Comparison of ENCODE assay signal across 9 cellular contexts in the genomic region with DNA sequence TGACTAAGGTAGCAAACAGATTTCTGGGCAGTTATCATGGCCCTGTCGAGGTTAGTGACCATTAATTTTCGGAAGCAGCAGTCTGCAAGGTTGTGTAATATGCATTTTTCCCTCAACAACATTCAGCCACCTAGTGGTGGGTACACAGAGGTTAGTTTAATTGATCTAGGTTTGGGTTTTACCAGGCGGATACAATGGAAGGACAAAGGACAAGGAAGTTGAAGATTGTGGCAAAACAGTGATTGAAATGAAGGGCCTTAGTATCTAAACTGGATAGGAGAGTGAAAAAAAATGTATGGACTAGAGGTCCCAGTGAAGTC. TPM values are rescaled to one million over a fixed set of nuclear protein-coding genes. Genes with fewer than 3 reads are reported as not detected.
A peak's percentile ranks its signal among the peaks of the same experiment; 100 is the strongest.
DNase-seq lines count a peak whose midpoint lies in the region; ATAC-seq, FAIRE-seq and TF ChIP-seq lines count a peak whose summit lies in the region.
"Had no signal": no experiment of that assay in that cellular context is flagged by ENCODE, and none has a peak within 500 bp of the region (broad histone marks: within the 10 kb centered on the region; RNA-seq: fewer than 3 reads in every experiment).

No MANE protein-coding gene starts in this region.

- no peaks in the 10 kb centered on the region for H3K27me3 ChIP-seq in foreskin keratinocyte
- H3K27me3 ChIP-seq in uterus, result no peaks in the 10 kb centered on the region

- H3K4me1 ChIP-seq in foreskin keratinocyte (no peaks in the 10 kb centered on the region), uterus (no peaks in the 10 kb centered on the region)

- H3K27ac ChIP-seq in foreskin keratinocyte, result no peak overlapping the region
- no peak overlapping the region for H3K27ac ChIP-seq in uterus

- DNase-seq in AG04449 (ENCODE audit: low read depth, low spot score) (no peak), GM12892 (ENCODE audit: insufficient read length) (no peak), RCC 7860 (ENCODE audit: low spot score) (peak; percentile 12), foreskin keratinocyte (peak in 1 of 2 donors; percentile 24), uterus (no peak), LoVo (ENCODE audit: low spot score) (no peak)

- POLR2A ChIA-PET in AG04449 (lab: Yijun Ruan, JAX), result no interaction called here

- no peak for TF ChIP-seq POLR2A in GM12892 (IDR thresholded peaks at IDR 0.05; ENCODE audit: low read depth, low read length)
- TF ChIP-seq POLR2A in uterus (IDR thresholded peaks at IDR 0.05), result no peak

- peak; percentile 24 for TF ChIP-seq CTCF in AG04449 (IDR thresholded peaks at IDR 0.05; ENCODE audit: insufficient read depth, low read length, missing control alignments)
- TF ChIP-seq CTCF in foreskin keratinocyte (conservative IDR thresholded peaks at IDR 0.05), result peak; percentile 66
- TF ChIP-seq CTCF in uterus (IDR thresholded peaks at IDR 0.05), result peak in 3 of 4 experiments; percentile 19 to 40 (median 30)

- no peak overlapping the region for H3K4me3 ChIP-seq in AG04449 (ENCODE audit: low read depth, low read length)
- H3K4me3 ChIP-seq in uterus, result no peak overlapping the region

- FAIRE-seq in GM12892 (lab: Jason Lieb, UNC) (peak; percentile 78), RCC 7860 (lab: Jason Lieb, UNC) (no peak)

- CTCF ChIA-PET in AG04449 (lab: Yijun Ruan, JAX), result interaction anchor here (1.0 to 6.5 kb wide), 3 partner anchors 8 to 25 kb away, joined by 3 to 44 read pairs (median 4); no protein-coding TSS in a partner anchor

- ATAC-seq in foreskin keratinocyte (no peak), HG02642 (IDR thresholded peaks at IDR 0.05; ENCODE audit: poor library complexity, unreplicated experiment) (no peak)
- no peak for ATAC-seq in activated CD4-positive, CD25-positive, alpha-beta regulatory T cell treated with anti-CD3 and anti-CD28 coated beads, Interleukin-2, amount 50 U/mL, for 24 hours

- no peaks in the 10 kb centered on the region for H3K36me3 ChIP-seq in uterus

- H3K9me3 ChIP-seq in uterus, result no peaks in the 10 kb centered on the region

- intact Hi-C loops in uterus (cut with DNase I; ENCODE audit: low total_unique reads), result no loop called here

RNA-seq across cellular contexts. Expression of a gene that starts 2.6 kb away (rescaled TPM):
- 4.3 TPM for polyA plus RNA-seq in GM12892 (2012; ENCODE audit: missing spikeins)
- total RNA-seq in foreskin keratinocyte, result 0.18 TPM in 1 of 2 replicates, not detected in the other
- 0.12 TPM in 1 of 2 replicates, not detected in the other for polyA plus RNA-seq in foreskin keratinocyte
- 1 to 10 TPM in 3 of 4 donors, not detected in 1; 2.7 to 7.7 (median 5.2) TPM for total RNA-seq in uterus

RNA-seq across cellular contexts. Expression of a gene that starts 2.9 kb away (rescaled TPM):
- polyA plus RNA-seq in GM12892 (2012; ENCODE audit: missing spikeins), result 9.0 TPM
- total RNA-seq in foreskin keratinocyte (5.0 and 6.2 TPM in 2 replicates), uterus (1 to 10 TPM in 3 of 4 donors, not detected in 1; 1.5 to 5.4 (median 3.8) TPM)
- 10.0 and 10.2 TPM in 2 replicates for polyA plus RNA-seq in foreskin keratinocyte

RNA-seq across cellular contexts. Expression of a gene that starts 53.8 kb away (rescaled TPM):
- not detected for polyA plus RNA-seq in GM12892 (2012; ENCODE audit: missing spikeins)
- not detected in 2 replicates for total RNA-seq in foreskin keratinocyte
- polyA plus RNA-seq in foreskin keratinocyte, result not detected in 2 replicates
- total RNA-seq in uterus, result not detected
- total RNA-seq: temporal lobe had no signal
